Comparison of ENCODE assay signal across 11 cellular contexts in the genomic region with DNA sequence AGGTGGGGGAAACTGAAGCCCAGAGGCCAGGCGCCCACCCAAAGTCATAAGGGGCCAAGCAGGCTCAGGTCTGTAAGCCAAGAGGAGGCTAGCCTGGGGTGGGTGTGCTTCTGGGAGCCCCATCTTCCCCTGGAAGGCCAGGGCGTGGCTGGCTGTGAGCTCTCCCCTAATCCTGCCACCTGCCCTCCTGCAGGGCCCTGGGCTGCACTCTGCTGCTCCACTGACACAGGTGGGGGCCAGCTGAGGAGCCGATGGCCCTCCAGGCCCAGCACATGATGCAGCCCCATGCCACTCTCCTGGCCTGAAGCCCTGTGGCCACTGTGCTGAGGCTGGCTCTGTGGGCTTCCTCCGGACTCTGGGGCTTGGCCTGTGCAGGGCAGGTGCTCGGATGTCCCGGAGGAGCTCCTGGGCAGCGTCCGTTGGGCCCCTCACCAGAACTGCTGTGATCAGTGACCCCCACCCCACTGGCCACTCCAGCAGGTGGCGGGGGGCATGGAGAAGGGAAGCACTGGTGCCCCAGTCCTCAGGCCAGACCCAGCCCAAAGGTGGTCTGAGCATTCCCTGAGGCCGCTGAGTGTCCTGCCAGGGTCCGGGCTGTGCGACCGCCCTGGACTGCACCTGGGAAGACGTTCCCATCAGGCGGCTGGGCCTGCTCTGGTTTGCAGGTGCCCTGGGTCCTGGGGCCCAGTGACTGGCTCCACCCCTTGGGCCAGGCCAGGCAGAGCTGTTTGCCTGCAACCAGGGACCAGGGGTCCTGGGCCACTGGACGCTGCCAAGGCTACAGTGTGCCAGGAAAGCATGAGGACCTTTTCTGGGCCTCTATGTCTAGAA. TPM values are rescaled to one million over a fixed set of nuclear protein-coding genes. Genes with fewer than 3 reads are reported as not detected.
DNase-seq lines count a peak whose midpoint lies in the region; ATAC-seq, FAIRE-seq and TF ChIP-seq lines count a peak whose summit lies in the region.
"Had no signal": no experiment of that assay in that cellular context is flagged by ENCODE, and none has a peak within 500 bp of the region (broad histone marks: within the 10 kb centered on the region; RNA-seq: fewer than 3 reads in every experiment).

No MANE protein-coding gene starts in this region.

- H3K4me2 ChIP-seq in HepG2 (ENCODE audit: low read depth, low read length): no peak overlapping the region

- in situ Hi-C loops in HepG2 (cut with HindIII; ENCODE audit: extremely low pct_ligation_motif_present, low pct_unique_long_range_greater_than_20kb): loop anchor here (5.0 kb wide), 1 partner anchor 37 kb away; no protein-coding TSS in a partner anchor

- no peak for TF ChIP-seq CTCF in ascending aorta (IDR thresholded peaks at IDR 0.05)
- no peak for TF ChIP-seq CTCF in HepG2 (CRISPR knock-in tag; IDR thresholded peaks at IDR 0.05)
- TF ChIP-seq CTCF in thyroid gland (IDR thresholded peaks at IDR 0.05): no peak
- no peak for TF ChIP-seq CTCF in D721Med (IDR thresholded peaks at IDR 0.05; ENCODE audit: insufficient read depth, missing control alignments)

- peaks cover 13% of the 10 kb centered on the region; the same call in 1 of the 2 replicates for H4K20me1 ChIP-seq in HepG2 (ENCODE audit: insufficient read depth, low read length)

- 79% methylated on average over 6 of the region's 16 CpGs for WGBS in HepG2 (ENCODE audit: low lambda C conversion rate)
- 100% methylated on average over 1 of the region's 16 CpGs for WGBS in thyroid gland, 2 donors

- no peak overlapping the region for H3K9ac ChIP-seq in HepG2 (ENCODE audit: insufficient read depth, low read depth, low read length)

- H3K4me1 ChIP-seq in ascending aorta: peaks cover 9 to 40% of the 10 kb centered on the region in 2 donors
- H3K4me1 ChIP-seq in HepG2 (ENCODE audit: insufficient read depth, low read length): peaks cover 87% of the 10 kb centered on the region
- H3K4me1 ChIP-seq in thyroid gland: peaks cover 46 to 81% of the 10 kb centered on the region in 2 donors

- POLR2A ChIA-PET in HepG2 (lab: Yijun Ruan, JAX): interaction anchor here (2.3 to 16.4 kb wide), 4 partner anchors 17 to 35 kb away, joined by 18 to 722 read pairs (median 40); a partner anchor contains a TSS

- H3K27ac ChIP-seq in ascending aorta (peak overlapping the region; percentile 49 to 69), HepG2 (ENCODE audit: extremely low read length, insufficient read depth, low read length) (no peak overlapping the region), thyroid gland (peak overlapping the region; percentile 68 to 97 (median 86))

- H3K27me3 ChIP-seq in ascending aorta: no peaks in the 10 kb centered on the region
- no peaks in the 10 kb centered on the region for H3K27me3 ChIP-seq in HepG2 (ENCODE audit: control insufficient read depth in 1 of 2, insufficient read depth in 2 of 2, low read length in 2 of 2)
- no peaks in the 10 kb centered on the region for H3K27me3 ChIP-seq in thyroid gland

- TF ChIP-seq EP300 in HepG2 (IDR thresholded peaks at IDR 0.05; ENCODE audit: low read depth in 2 of 2, low read length in 2 of 2) (no peak), HepG2 (CRISPR knock-in tag; IDR thresholded peaks at IDR 0.05; ENCODE audit: borderline replicate concordance) (no peak)

- no peak overlapping the region for H2AFZ ChIP-seq in HepG2 (ENCODE audit: low read length)

- H3K9me3 ChIP-seq in ascending aorta: no peaks in the 10 kb centered on the region
- no peaks in the 10 kb centered on the region for H3K9me3 ChIP-seq in HepG2 (ENCODE audit: low read length)
- no peaks in the 10 kb centered on the region for H3K9me3 ChIP-seq in thyroid gland

- CTCF ChIA-PET in HepG2 (lab: Yijun Ruan, JAX; ENCODE audit: low intra/inter-chr PET ratio, low total read pairs): no interaction called here

- no peak for ATAC-seq in HepG2
- ATAC-seq in GM21367 (IDR thresholded peaks at IDR 0.05; ENCODE audit: unreplicated experiment): no peak
- ATAC-seq in GM18502 (IDR thresholded peaks at IDR 0.05; ENCODE audit: poor library complexity, unreplicated experiment): no peak
- ATAC-seq: T-cell had no signal

- intact Hi-C loops in ascending aorta (cut with DNase I): loop anchor here (10.0 kb wide), 1 partner anchor 536 kb away; a partner anchor contains a TSS
- intact Hi-C loops in HepG2 (cut with micrococcal nuclease; ENCODE audit: unreplicated experiment): loop anchor here (5.0 kb wide), 1 partner anchor 37 kb away; no protein-coding TSS in a partner anchor
- intact Hi-C loops in thyroid gland (cut with DNase I): no loop called here

- H3K4me3 ChIP-seq in ascending aorta (no peak overlapping the region), HepG2 (replicated peaks in 1 of 3; ENCODE audit: insufficient read depth in 1 of 3, low read depth in 2 of 3, low read length in 3 of 3) (no peak overlapping the region), thyroid gland (replicated peaks in 1 of 3) (no peak overlapping the region)

- H3K36me3 ChIP-seq in ascending aorta (peaks cover 4 to 6% of the 10 kb centered on the region in 2 donors), HepG2 (replicated peaks in 1 of 2; ENCODE audit: control insufficient read depth in 1 of 2, insufficient read depth in 2 of 2, low read length in 2 of 2) (peaks cover 2% of the 10 kb centered on the region in 2 experiments; a peak in 3 of 5 replicates), thyroid gland (peaks cover 1 to 6% of the 10 kb centered on the region in 2 donors)

- TF ChIP-seq POLR2A in HepG2 (IDR thresholded peaks at IDR 0.05; ENCODE audit: insufficient read depth in 1 of 2, low read depth in 2 of 2, low read length in 2 of 2) (no peak), thyroid gland (IDR thresholded peaks at IDR 0.05) (no peak)

- no TSS peak for BruUV-seq in HepG2 (replicated peaks; lab: Mats Ljungman, UMichigan)

- H3K79me2 ChIP-seq in HepG2 (ENCODE audit: insufficient read depth, low read length): peaks cover 2% of the 10 kb centered on the region

- TF ChIP-seq RAD21 in HepG2 (CRISPR knock-in tag; IDR thresholded peaks at IDR 0.05): no peak

- DNase-seq in activated gamma-delta T cell treated with Interleukin-2 at 50 U/mL for 16 hours (peak; percentile 3), activated gamma-delta T cell (lab: John Stamatoyannopoulos, UW) (no peak), ascending aorta (ENCODE audit: low spot score in 2 of 2) (peak; percentile 8 to 62), HepG2 (ENCODE audit: low spot score) (no peak), thyroid gland (peak in 1 of 2 donors; percentile 6), D721Med (ENCODE audit: insufficient read length, low spot score) (no peak)
- DNase-seq: NCI-H774, retina had no signal

- FAIRE-seq in HepG2 (lab: Jason Lieb, UNC) (no peak), D721Med (lab: Jason Lieb, UNC) (no peak)

RNA-seq across cellular contexts. Expression of a gene that starts 8.5 kb away (rescaled TPM):
- total RNA-seq in ascending aorta: 269 TPM
- total RNA-seq in HepG2 (2016; rRNA removed; fragmentation: Illumina TruSeq; extraction: Trizol): 18.2 and 31.2 TPM in 2 replicates
- total RNA-seq in HepG2 (2016; cell fraction: cytosol; rRNA removed; fragmentation: Illumina TruSeq; extraction: Trizol; ENCODE audit: low read depth): 12.4 and 12.6 TPM in 2 replicates
- total RNA-seq in HepG2 (2016; cell fraction: insoluble cytoplasmic fraction; rRNA removed; fragmentation: Illumina TruSeq; extraction: Trizol): 17.3 and 32.7 TPM in 2 replicates
- total RNA-seq in HepG2 (2016; cell fraction: membrane; rRNA removed; fragmentation: Illumina TruSeq; extraction: Trizol): 27.1 and 31.2 TPM in 2 replicates
- 24.6 and 30.5 TPM in 2 replicates for total RNA-seq in HepG2 (2016; cell fraction: nucleus; rRNA removed; fragmentation: Illumina TruSeq; extraction: Trizol)
- 21.6 and 24.1 TPM in 2 replicates for polyA plus RNA-seq in HepG2 (2011; rRNA removed)
- 21.4 and 47.8 TPM in 2 replicates for polyA plus RNA-seq in HepG2 (2011; cell fraction: cytosol; rRNA removed)
- polyA plus RNA-seq in HepG2 (2011; cell fraction: nucleus; rRNA removed): 121 and 136 TPM in 2 replicates
- polyA plus RNA-seq in HepG2 (2012): 22.6 and 36.4 TPM in 2 replicates
- polyA plus RNA-seq in HepG2 (2016; cell fraction: cytosol; fragmentation: Illumina TruSeq; extraction: Trizol; ENCODE audit: low read depth): 7.3 and 9.3 TPM in 2 replicates
- polyA plus RNA-seq in HepG2 (2016; cell fraction: insoluble cytoplasmic fraction; fragmentation: Illumina TruSeq; extraction: Trizol; ENCODE audit: low read depth): 21.4 and 25.4 TPM in 2 replicates
- polyA plus RNA-seq in HepG2 (2016; cell fraction: membrane; fragmentation: Illumina TruSeq; extraction: Trizol; ENCODE audit: low read depth): 17.2 and 17.8 TPM in 2 replicates
- polyA plus RNA-seq in HepG2 (2016; cell fraction: nucleus; fragmentation: Illumina TruSeq; extraction: Trizol; ENCODE audit: insufficient read depth, low read depth): 62.7 and 63.0 TPM in 2 replicates
- polyA minus RNA-seq in HepG2 (2011; rRNA and poly(A)+ RNA removed; ENCODE audit: low replicate concordance): 8.8 and 50.3 TPM in 2 replicates
- 23.0 and 37.5 TPM in 2 replicates for polyA minus RNA-seq in HepG2 (2011; cell fraction: cytosol; rRNA and poly(A)+ RNA removed)
- polyA minus RNA-seq in HepG2 (2011; cell fraction: nucleus; rRNA and poly(A)+ RNA removed): 17.0 and 22.8 TPM in 2 replicates
- total RNA-seq in thyroid gland: 100 to 1,000 TPM in 1 of 4 donors, 10 to 100 TPM in 3; 45.4 to 108 (median 73.2) TPM

RNA-seq across cellular contexts. Expression of a gene that starts 43.5 kb away (rescaled TPM):
- not detected for total RNA-seq in ascending aorta
- not detected in 2 replicates for total RNA-seq in HepG2 (2016; rRNA removed; fragmentation: Illumina TruSeq; extraction: Trizol)
- not detected in 2 replicates for total RNA-seq in HepG2 (2016; cell fraction: cytosol; rRNA removed; fragmentation: Illumina TruSeq; extraction: Trizol; ENCODE audit: low read depth)
- not detected in 2 replicates for total RNA-seq in HepG2 (2016; cell fraction: insoluble cytoplasmic fraction; rRNA removed; fragmentation: Illumina TruSeq; extraction: Trizol)
- total RNA-seq in HepG2 (2016; cell fraction: membrane; rRNA removed; fragmentation: Illumina TruSeq; extraction: Trizol): not detected in 2 replicates
- total RNA-seq in HepG2 (2016; cell fraction: nucleus; rRNA removed; fragmentation: Illumina TruSeq; extraction: Trizol): not detected in 2 replicates
- polyA plus RNA-seq in HepG2 (2011; rRNA removed): not detected in 2 replicates
- polyA plus RNA-seq in HepG2 (2011; cell fraction: cytosol; rRNA removed): not detected in 2 replicates
- polyA plus RNA-seq in HepG2 (2011; cell fraction: nucleus; rRNA removed): not detected in 2 replicates
- polyA plus RNA-seq in HepG2 (2012): not detected in 2 replicates
- polyA plus RNA-seq in HepG2 (2016; cell fraction: cytosol; fragmentation: Illumina TruSeq; extraction: Trizol; ENCODE audit: low read depth): not detected in 2 replicates
- not detected in 2 replicates for polyA plus RNA-seq in HepG2 (2016; cell fraction: insoluble cytoplasmic fraction; fragmentation: Illumina TruSeq; extraction: Trizol; ENCODE audit: low read depth)
- polyA plus RNA-seq in HepG2 (2016; cell fraction: membrane; fragmentation: Illumina TruSeq; extraction: Trizol; ENCODE audit: low read depth): not detected in 2 replicates
- polyA plus RNA-seq in HepG2 (2016; cell fraction: nucleus; fragmentation: Illumina TruSeq; extraction: Trizol; ENCODE audit: insufficient read depth, low read depth): not detected in 2 replicates
- polyA minus RNA-seq in HepG2 (2011; rRNA and poly(A)+ RNA removed; ENCODE audit: low replicate concordance): 0.07 TPM in 1 of 2 replicates, not detected in the other
- polyA minus RNA-seq in HepG2 (2011; cell fraction: cytosol; rRNA and poly(A)+ RNA removed): not detected in 2 replicates
- polyA minus RNA-seq in HepG2 (2011; cell fraction: nucleus; rRNA and poly(A)+ RNA removed): not detected in 2 replicates
- not detected for total RNA-seq in thyroid gland

RNA-seq across cellular contexts. Expression of a gene that starts 50.6 kb away (rescaled TPM):
- total RNA-seq in ascending aorta (61.8 TPM), HepG2 (2016; rRNA removed; fragmentation: Illumina TruSeq; extraction: Trizol) (19.6 and 44.7 TPM in 2 replicates), thyroid gland (100 to 1,000 TPM in 3 of 4 donors, 10 to 100 TPM in 1; 50.3 to 244 (median 154) TPM)
- total RNA-seq in HepG2 (2016; cell fraction: cytosol; rRNA removed; fragmentation: Illumina TruSeq; extraction: Trizol; ENCODE audit: low read depth): 22.4 and 24.2 TPM in 2 replicates
- total RNA-seq in HepG2 (2016; cell fraction: insoluble cytoplasmic fraction; rRNA removed; fragmentation: Illumina TruSeq; extraction: Trizol): 18.8 and 46.8 TPM in 2 replicates
- total RNA-seq in HepG2 (2016; cell fraction: membrane; rRNA removed; fragmentation: Illumina TruSeq; extraction: Trizol): 27.6 and 29.9 TPM in 2 replicates
- total RNA-seq in HepG2 (2016; cell fraction: nucleus; rRNA removed; fragmentation: Illumina TruSeq; extraction: Trizol): 35.5 and 40.6 TPM in 2 replicates
- polyA plus RNA-seq in HepG2 (2011; rRNA removed): 17.2 and 20.2 TPM in 2 replicates
- 16.7 and 25.6 TPM in 2 replicates for polyA plus RNA-seq in HepG2 (2011; cell fraction: cytosol; rRNA removed)
- 44.2 and 48.8 TPM in 2 replicates for polyA plus RNA-seq in HepG2 (2011; cell fraction: nucleus; rRNA removed)
- polyA plus RNA-seq in HepG2 (2012): 9.4 and 10.2 TPM in 2 replicates
- 25.8 and 29.9 TPM in 2 replicates for polyA plus RNA-seq in HepG2 (2016; cell fraction: cytosol; fragmentation: Illumina TruSeq; extraction: Trizol; ENCODE audit: low read depth)
- polyA plus RNA-seq in HepG2 (2016; cell fraction: insoluble cytoplasmic fraction; fragmentation: Illumina TruSeq; extraction: Trizol; ENCODE audit: low read depth): 22.7 and 25.1 TPM in 2 replicates
- 26.9 and 27.0 TPM in 2 replicates for polyA plus RNA-seq in HepG2 (2016; cell fraction: membrane; fragmentation: Illumina TruSeq; extraction: Trizol; ENCODE audit: low read depth)
- polyA plus RNA-seq in HepG2 (2016; cell fraction: nucleus; fragmentation: Illumina TruSeq; extraction: Trizol; ENCODE audit: insufficient read depth, low read depth): 89.1 and 100 TPM in 2 replicates
- 6.9 and 14.7 TPM in 2 replicates for polyA minus RNA-seq in HepG2 (2011; rRNA and poly(A)+ RNA removed; ENCODE audit: low replicate concordance)
- polyA minus RNA-seq in HepG2 (2011; cell fraction: cytosol; rRNA and poly(A)+ RNA removed): 4.4 and 5.2 TPM in 2 replicates
- polyA minus RNA-seq in HepG2 (2011; cell fraction: nucleus; rRNA and poly(A)+ RNA removed): 4.5 and 4.7 TPM in 2 replicates

RNA-seq across cellular contexts. Expression of a gene that starts 50.8 kb away (rescaled TPM):
- total RNA-seq in ascending aorta (6.9 TPM), HepG2 (2016; rRNA removed; fragmentation: Illumina TruSeq; extraction: Trizol) (6.6 and 15.8 TPM in 2 replicates), thyroid gland (10 to 100 TPM; 25.5 to 60.5 (median 52.2) TPM)
- 1.5 and 3.0 TPM in 2 replicates for total RNA-seq in HepG2 (2016; cell fraction: cytosol; rRNA removed; fragmentation: Illumina TruSeq; extraction: Trizol; ENCODE audit: low read depth)
- 6.8 and 15.6 TPM in 2 replicates for total RNA-seq in HepG2 (2016; cell fraction: insoluble cytoplasmic fraction; rRNA removed; fragmentation: Illumina TruSeq; extraction: Trizol)
- 6.4 and 10.5 TPM in 2 replicates for total RNA-seq in HepG2 (2016; cell fraction: membrane; rRNA removed; fragmentation: Illumina TruSeq; extraction: Trizol)
- total RNA-seq in HepG2 (2016; cell fraction: nucleus; rRNA removed; fragmentation: Illumina TruSeq; extraction: Trizol): 10.6 and 14.2 TPM in 2 replicates
- polyA plus RNA-seq in HepG2 (2011; rRNA removed): 7.8 and 9.5 TPM in 2 replicates
- polyA plus RNA-seq in HepG2 (2011; cell fraction: cytosol; rRNA removed): 5.9 and 6.1 TPM in 2 replicates
- polyA plus RNA-seq in HepG2 (2011; cell fraction: nucleus; rRNA removed): 25.1 and 26.7 TPM in 2 replicates
- polyA plus RNA-seq in HepG2 (2012): 9.4 and 10.0 TPM in 2 replicates
- polyA plus RNA-seq in HepG2 (2016; cell fraction: cytosol; fragmentation: Illumina TruSeq; extraction: Trizol; ENCODE audit: low read depth): 2.9 and 3.3 TPM in 2 replicates
- 6.1 and 6.8 TPM in 2 replicates for polyA plus RNA-seq in HepG2 (2016; cell fraction: insoluble cytoplasmic fraction; fragmentation: Illumina TruSeq; extraction: Trizol; ENCODE audit: low read depth)
- 5.6 and 6.9 TPM in 2 replicates for polyA plus RNA-seq in HepG2 (2016; cell fraction: membrane; fragmentation: Illumina TruSeq; extraction: Trizol; ENCODE audit: low read depth)
- polyA plus RNA-seq in HepG2 (2016; cell fraction: nucleus; fragmentation: Illumina TruSeq; extraction: Trizol; ENCODE audit: insufficient read depth, low read depth): 26.3 and 30.4 TPM in 2 replicates
- polyA minus RNA-seq in HepG2 (2011; rRNA and poly(A)+ RNA removed; ENCODE audit: low replicate concordance): 5.8 and 12.8 TPM in 2 replicates
- 5.7 and 7.1 TPM in 2 replicates for polyA minus RNA-seq in HepG2 (2011; cell fraction: cytosol; rRNA and poly(A)+ RNA removed)
- polyA minus RNA-seq in HepG2 (2011; cell fraction: nucleus; rRNA and poly(A)+ RNA removed): 3.4 and 4.5 TPM in 2 replicates

Comparison
In these comparisons a context has a peak if more than half of its experiments do, and no peak if none do; other contexts are left out.
1. DNase-seq: peak in activated gamma-delta T cell treated with Interleukin-2 at 50 U/mL for 16 hours (single experiment) and ascending aorta (2 of 2); none in activated gamma-delta T cell (single experiment), HepG2 (single experiment) and D721Med (single experiment).